17 cellular contexts compared by ENCODE assay signal in genomic region chr18:1253825-1254224, GRCh38.
"Had no signal": no experiment of that assay in that cellular context is flagged by ENCODE, and none has a peak within 500 bp of the region (broad histone marks: within the 10 kb centered on the region; RNA-seq: fewer than 3 reads in every experiment).

No MANE protein-coding gene starts in this region.

- H3K27ac ChIP-seq: coronary artery, esophagus muscularis mucosa, sigmoid colon, stomach, thyroid gland had no signal

- ATAC-seq: naive thymus-derived CD4-positive, alpha-beta T cell; stimulated activated effector memory CD8-positive, alpha-beta T cell treated with anti-CD3 and anti-CD28 coated beads, Interleukin-12 subunit alpha, Interleukin-12 subunit beta, amount 100 ng/mL, for 72 hours had no signal

- H3K4me1 ChIP-seq: esophagus muscularis mucosa, sigmoid colon, stomach, thyroid gland had no signal

- FAIRE-seq: endothelial cell of umbilical vein, keratinocyte had no signal

- DNase-seq: dermis blood vessel endothelial cell; effector memory CD4-positive, alpha-beta T cell; foreskin melanocyte; mesenchymal stem cell; naive thymus-derived CD4-positive, alpha-beta T cell; nucleus accumbens; sigmoid colon; stimulated activated CD4-positive, alpha-beta T cell treated with anti-CD3 and anti-CD28 coated beads, Interleukin-2, amount 100 ng/mL, for 24 hours; stimulated activated CD4-positive, alpha-beta T cell treated with anti-CD3 and anti-CD28 coated beads, Interleukin-4, amount 100 ng/mL, for 24 hours; stimulated activated naive CD4-positive, alpha-beta T cell treated with Interleukin-2 at 50 U/mL for 16 hours; stomach; thyroid gland had no signal

- H3K27me3 ChIP-seq: esophagus muscularis mucosa, sigmoid colon, stomach, thyroid gland had no signal

- H3K9me3 ChIP-seq: esophagus muscularis mucosa, thyroid gland had no signal

- H3K36me3 ChIP-seq: esophagus muscularis mucosa, sigmoid colon, stomach, thyroid gland had no signal

- H3K4me3 ChIP-seq: coronary artery, esophagus muscularis mucosa, sigmoid colon, stomach, thyroid gland had no signal
